ENCODE assay signal across 25 cellular contexts in genomic region chr3:73475717-73476116, GRCh38.
"Had no signal": no experiment of that assay in that cellular context is flagged by ENCODE, and none has a peak within 500 bp of the region (broad histone marks: within the 10 kb centered on the region; RNA-seq: fewer than 3 reads in every experiment).

No MANE protein-coding gene starts in this region.

- H3K9me3 Mint-ChIP-seq: activated CD4-positive, alpha-beta T cell treated with anti-CD3 and anti-CD28 coated beads, Interleukin-2, amount 10 ng/mL, durations not matched to agents 24 days and 14 days; activated T-helper 1 cell treated with anti-CD3 and anti-CD28 coated beads, Interleukin-12 subunit alpha, Interleukin-12 subunit beta, Interleukin-2, Interleukin-4 antibody, amounts not matched to agents 30 ng/mL and 10 ng/mL and 1 ng/mL, durations not matched to agents 14 hours and 24 hours and 36 hours; natural killer cell had no signal

- DNase-seq: activated CD4-positive, alpha-beta memory T cell treated with anti-CD3 and anti-CD28 coated beads for 36 hours; activated CD4-positive, alpha-beta T cell treated with anti-CD3 and anti-CD28 coated beads, Interleukin-2, amount 10 ng/mL, durations not matched to agents 24 days and 14 days; activated CD4-positive, CD25-positive, alpha-beta regulatory T cell treated with anti-CD3 and anti-CD28 coated beads, Interleukin-2, amount 50 U/mL, for 72 hours; activated CD8-positive, alpha-beta memory T cell treated with anti-CD3 and anti-CD28 coated beads, Interleukin-2, amount 50 U/mL, for 4 hours; activated effector memory CD4-positive, alpha-beta T cell treated with anti-CD3 and anti-CD28 coated beads, Interleukin-2, amount 50 U/mL, for 16 hours; activated naive CD4-positive, alpha-beta T cell treated with anti-CD3 and anti-CD28 coated beads for 36 hours; activated naive CD8-positive, alpha-beta T cell treated with anti-CD3 and anti-CD28 coated beads for 36 hours; activated T-cell treated with anti-CD3 and anti-CD28 coated beads, Interleukin-2, amount 50 U/mL, for 1 hour; adrenal gland; aorta; body of pancreas; cerebellar nuclear complex; colonic mucosa; effector memory CD8-positive, alpha-beta T cell; erythroblast; heart left ventricle; lower lobe of right lung; mesenchymal stem cell; natural killer cell; posterior cingulate gyrus; right cardiac atrium; stimulated activated naive CD4-positive, alpha-beta T cell treated with Interleukin-2 at 50 U/mL for 16 hours had no signal

- H3K4me3 Mint-ChIP-seq: activated CD4-positive, alpha-beta memory T cell treated with anti-CD3 and anti-CD28 coated beads for 36 hours; activated CD4-positive, alpha-beta T cell treated with anti-CD3 and anti-CD28 coated beads, Interleukin-2, amount 10 ng/mL, durations not matched to agents 24 days and 14 days; activated naive CD4-positive, alpha-beta T cell treated with anti-CD3 and anti-CD28 coated beads for 36 hours; activated naive CD8-positive, alpha-beta T cell treated with anti-CD3 and anti-CD28 coated beads for 36 hours; activated T-helper 1 cell treated with anti-CD3 and anti-CD28 coated beads, Interleukin-12 subunit alpha, Interleukin-12 subunit beta, Interleukin-2, Interleukin-4 antibody, amounts not matched to agents 30 ng/mL and 10 ng/mL and 1 ng/mL, durations not matched to agents 14 hours and 24 hours and 36 hours; effector memory CD8-positive, alpha-beta T cell; natural killer cell had no signal

- H3K4me1 ChIP-seq: colonic mucosa, lower lobe of right lung had no signal

- H3K4me3 ChIP-seq: adrenal gland, body of pancreas, colonic mucosa, heart left ventricle, lower lobe of right lung, tibial nerve had no signal

- H3K36me3 ChIP-seq: adrenal gland, colonic mucosa, heart left ventricle, lower lobe of right lung, tibial nerve had no signal

- H3K4me1 Mint-ChIP-seq: activated CD4-positive, alpha-beta T cell treated with anti-CD3 and anti-CD28 coated beads, Interleukin-2, amount 10 ng/mL, durations not matched to agents 24 days and 14 days; activated naive CD8-positive, alpha-beta T cell treated with anti-CD3 and anti-CD28 coated beads for 36 hours had no signal

- H3K27me3 Mint-ChIP-seq: effector memory CD8-positive, alpha-beta T cell had no signal

- H3K9me3 ChIP-seq: adrenal gland, body of pancreas, colonic mucosa, lower lobe of right lung, tibial nerve had no signal

- H3K27ac ChIP-seq: adrenal gland, colonic mucosa, heart left ventricle, lower lobe of right lung, tibial nerve had no signal

- H3K27me3 ChIP-seq: adrenal gland, body of pancreas, colonic mucosa, heart left ventricle, tibial nerve had no signal

- H3K27ac Mint-ChIP-seq: activated CD4-positive, alpha-beta memory T cell treated with anti-CD3 and anti-CD28 coated beads for 36 hours; activated CD4-positive, alpha-beta T cell treated with anti-CD3 and anti-CD28 coated beads, Interleukin-2, amount 10 ng/mL, durations not matched to agents 24 days and 14 days; activated naive CD4-positive, alpha-beta T cell treated with anti-CD3 and anti-CD28 coated beads for 36 hours; activated naive CD8-positive, alpha-beta T cell treated with anti-CD3 and anti-CD28 coated beads for 36 hours; activated T-helper 1 cell treated with anti-CD3 and anti-CD28 coated beads, Interleukin-12 subunit alpha, Interleukin-12 subunit beta, Interleukin-2, Interleukin-4 antibody, amounts not matched to agents 30 ng/mL and 10 ng/mL and 1 ng/mL, durations not matched to agents 14 hours and 24 hours and 36 hours; effector memory CD8-positive, alpha-beta T cell; natural killer cell had no signal

- ATAC-seq: body of pancreas; effector memory CD8-positive, alpha-beta T cell; heart left ventricle; left lobe of liver; lower lobe of right lung; natural killer cell; right cardiac atrium had no signal

- H3K36me3 Mint-ChIP-seq: activated CD4-positive, alpha-beta memory T cell treated with anti-CD3 and anti-CD28 coated beads for 36 hours; activated naive CD8-positive, alpha-beta T cell treated with anti-CD3 and anti-CD28 coated beads for 36 hours; natural killer cell had no signal
